ENCODE assay signal across 8 cellular contexts in genomic region chrX:46758956-46759644, GRCh38. TPM values are rescaled to one million over a fixed set of nuclear protein-coding genes. Genes with fewer than 3 reads are reported as not detected.
DNase-seq lines count a peak whose midpoint lies in the region; ATAC-seq, FAIRE-seq and TF ChIP-seq lines count a peak whose summit lies in the region.

SLC9A7 (minus strand) TSS chrX:46759118; CDS start chrX:46759029, 89 bp downstream.

- peaks cover 17% of the 10 kb centered on the region for H4K20me1 ChIP-seq in PC-3 (ENCODE audit: low read length)

- peak within 1 kb of the TSS; percentile 80 for H2AFZ ChIP-seq in PC-3 (ENCODE audit: low read length)

- TF ChIP-seq EP300 in esophagus muscularis mucosa (IDR thresholded peaks at IDR 0.05), result no peak

- POLR2A ChIA-PET in PC-3 (lab: Charles Lee; ENCODE audit: unreplicated experiment), result interaction anchor here (0.6 kb wide), 1 partner anchor 32 kb away, joined by 3 read pairs; no protein-coding TSS in a partner anchor
- POLR2A ChIA-PET in naive thymus-derived CD4-positive, alpha-beta T cell (lab: Charles Lee), result no interaction called here

- peak; percentile 54 for TF ChIP-seq CTCF in D721Med (IDR thresholded peaks at IDR 0.05; ENCODE audit: insufficient read depth, missing control alignments)
- peak; percentile 80 for TF ChIP-seq CTCF in PC-3 (conservative IDR thresholded peaks at IDR 0.05; ENCODE audit: low read depth, low read length)
- peak; percentile 72 to 86 (median 73) for TF ChIP-seq CTCF in esophagus muscularis mucosa (IDR thresholded peaks at IDR 0.05)

- peak within 1 kb of the TSS; percentile 87 to 98 (median 90) for H3K4me3 Mint-ChIP-seq in naive thymus-derived CD4-positive, alpha-beta T cell
- peak within 1 kb of the TSS; percentile 98 to 99 for H3K4me3 Mint-ChIP-seq in stimulated activated naive B cell treated with anti-CD40 and anti-IgM and Interleukin-4, amounts not matched to agents 10 μg/mL and 1 μg/mL and 100 μg/mL, for 72 hours

- no peak for TF ChIP-seq POLR2A in esophagus muscularis mucosa (IDR thresholded peaks at IDR 0.05; ENCODE audit: low read depth)

- H3K36me3 ChIP-seq in PC-3 (ENCODE audit: low read depth, low read length), result no peaks in the 10 kb centered on the region
- H3K36me3 ChIP-seq in esophagus muscularis mucosa, result no peaks in the 10 kb centered on the region
- no peaks in the 10 kb centered on the region for H3K36me3 ChIP-seq in naive thymus-derived CD4-positive, alpha-beta T cell (ENCODE audit: control insufficient read depth in 2 of 3, insufficient read depth in 3 of 3, low read length in 3 of 3)

- peak within 1 kb of the TSS; percentile 91 for H3K9ac ChIP-seq in PC-3 (ENCODE audit: low read length)

- ATAC-seq in GM21447 (IDR thresholded peaks at IDR 0.05; ENCODE audit: unreplicated experiment) (peak; percentile 64), PC-3 (peak; percentile 81)
- ATAC-seq in naive thymus-derived CD4-positive, alpha-beta T cell, result peak; percentile 89
- ATAC-seq in stimulated activated naive B cell treated with anti-CD40 and anti-IgM and Interleukin-4, amounts not matched to agents 10 μg/mL and 1 μg/mL and 100 μg/mL, for 72 hours (replicated peaks), result peak; percentile 63 to 71

- peaks cover 0 to 17% (median 2%) of the 10 kb centered on the region in 11 donors for H3K9me3 Mint-ChIP-seq in naive thymus-derived CD4-positive, alpha-beta T cell
- H3K9me3 Mint-ChIP-seq in stimulated activated naive B cell treated with anti-CD40 and anti-IgM and Interleukin-4, amounts not matched to agents 10 μg/mL and 1 μg/mL and 100 μg/mL, for 72 hours, result peaks cover 0 to 4% of the 10 kb centered on the region in 2 donors

- H3K27me3 Mint-ChIP-seq in naive thymus-derived CD4-positive, alpha-beta T cell, result peaks cover 0 to 18% (median 3%) of the 10 kb centered on the region in 5 donors
- peaks cover 0 to 7% of the 10 kb centered on the region in 2 donors for H3K27me3 Mint-ChIP-seq in stimulated activated naive B cell treated with anti-CD40 and anti-IgM and Interleukin-4, amounts not matched to agents 10 μg/mL and 1 μg/mL and 100 μg/mL, for 72 hours

- no peaks in the 10 kb centered on the region for H3F3A ChIP-seq in PC-3 (ENCODE audit: low read length, unreplicated experiment)

- H3K9me2 ChIP-seq in PC-3 (replicated peaks; ENCODE audit: low read length), result no peaks in the 10 kb centered on the region

- H3K4me1 ChIP-seq in PC-3 (ENCODE audit: insufficient read depth, low read length) (peaks cover 32% of the 10 kb centered on the region), esophagus muscularis mucosa (peaks cover 4 to 15% (median 7%) of the 10 kb centered on the region in 4 donors)
- H3K4me1 ChIP-seq in naive thymus-derived CD4-positive, alpha-beta T cell (ENCODE audit: control insufficient read depth in 2 of 2, insufficient read depth in 2 of 2, low read length in 2 of 2), result peaks cover 0 to 4% of the 10 kb centered on the region in 2 donors

- H3K27ac ChIP-seq in PC-3 (ENCODE audit: low read length), result peak within 1 kb of the TSS; percentile 68
- peak within 1 kb of the TSS in 3 of 4 donors; percentile 33 to 48 (median 38) for H3K27ac ChIP-seq in esophagus muscularis mucosa (replicated peaks in 1 of 4)
- H3K27ac ChIP-seq in naive thymus-derived CD4-positive, alpha-beta T cell (ENCODE audit: low read depth, low read length), result peak within 1 kb of the TSS; percentile 41

- peaks cover 47% of the 10 kb centered on the region for H3K79me2 ChIP-seq in PC-3 (ENCODE audit: low read length)

- peak within 1 kb of the TSS in 8 of 9 donors; percentile 15 to 95 (median 72) for H3K27ac Mint-ChIP-seq in naive thymus-derived CD4-positive, alpha-beta T cell
- peak within 1 kb of the TSS; percentile 97 for H3K27ac Mint-ChIP-seq in stimulated activated naive B cell treated with anti-CD40 and anti-IgM and Interleukin-4, amounts not matched to agents 10 μg/mL and 1 μg/mL and 100 μg/mL, for 72 hours

- CTCF ChIA-PET in PC-3 (lab: Charles Lee), result interaction anchor here (0.6 to 0.8 kb wide), 4 partner anchors 33 to 144 kb away, joined by 3 to 6 read pairs (median 4); no protein-coding TSS in a partner anchor
- CTCF ChIA-PET in naive thymus-derived CD4-positive, alpha-beta T cell (lab: Charles Lee), result interaction anchor here (0.8 to 1.5 kb wide), 5 partner anchors 33 to 333 kb away, joined by 3 to 7 read pairs (median 4); no protein-coding TSS in a partner anchor

- intact Hi-C loops in PC-3 (cut with micrococcal nuclease), result loop anchor here (1.0 to 10.0 kb wide), 6 partner anchors 33 to 184 kb away; partner anchors contain the start of gene CHST7
- intact Hi-C loops in esophagus muscularis mucosa (cut with DNase I), result loop anchor here (5.0 kb wide), 1 partner anchor 38 kb away; no protein-coding TSS in a partner anchor
- intact Hi-C loops in naive thymus-derived CD4-positive, alpha-beta T cell (cut with micrococcal nuclease), result loop anchor here (1.0 to 5.0 kb wide), 7 partner anchors 37 to 907 kb away; partner anchors contain the start of genes RP2 (in 2 of the 2) and UBA1 (in 1 of the 2)

- WGBS in esophagus muscularis mucosa, result 27% methylated on average over 18 of the region's 85 CpGs

- peaks cover 4 to 24% (median 13%) of the 10 kb centered on the region in 7 donors for H3K4me1 Mint-ChIP-seq in naive thymus-derived CD4-positive, alpha-beta T cell
- H3K4me1 Mint-ChIP-seq in stimulated activated naive B cell treated with anti-CD40 and anti-IgM and Interleukin-4, amounts not matched to agents 10 μg/mL and 1 μg/mL and 100 μg/mL, for 72 hours, result peaks cover 12 to 17% of the 10 kb centered on the region in 2 donors

- H3K4me2 ChIP-seq in PC-3 (ENCODE audit: low read length), result peak within 1 kb of the TSS; percentile 96

- no peaks in the 10 kb centered on the region for H3K36me3 Mint-ChIP-seq in naive thymus-derived CD4-positive, alpha-beta T cell
- H3K36me3 Mint-ChIP-seq in stimulated activated naive B cell treated with anti-CD40 and anti-IgM and Interleukin-4, amounts not matched to agents 10 μg/mL and 1 μg/mL and 100 μg/mL, for 72 hours, result peaks cover 12 to 30% of the 10 kb centered on the region in 2 donors

- H3K4me3 ChIP-seq in PC-3 (ENCODE audit: low read length) (peak within 1 kb of the TSS; percentile 98), esophagus muscularis mucosa (peak within 1 kb of the TSS; percentile 55 to 62 (median 57))
- H3K4me3 ChIP-seq in naive thymus-derived CD4-positive, alpha-beta T cell (ENCODE audit: low read length), result peak within 1 kb of the TSS; percentile 61

- DNase-seq in D721Med (ENCODE audit: insufficient read length, low spot score) (no peak), HuH-7 (ENCODE audit: low spot score) (peak; percentile 60), PC-3 (peak; percentile 84), esophagus muscularis mucosa (ENCODE audit: extremely low spot score) (no peak)
- DNase-seq in activated T-cell treated with anti-CD3 and anti-CD28 coated beads, Interleukin-2, amount 50 U/mL, for 1 hour, result peak; percentile 85
- peak; percentile 55 to 81 (median 75) for DNase-seq in naive thymus-derived CD4-positive, alpha-beta T cell
- peak; percentile 83 for DNase-seq in stimulated activated naive B cell treated with anti-CD40 and anti-IgM and Interleukin-4, amounts not matched to agents 10 μg/mL and 1 μg/mL and 100 μg/mL, for 72 hours

- H3K27me3 ChIP-seq in PC-3 (ENCODE audit: low read length) (no peaks in the 10 kb centered on the region), esophagus muscularis mucosa (no peaks in the 10 kb centered on the region)
- H3K27me3 ChIP-seq in naive thymus-derived CD4-positive, alpha-beta T cell (ENCODE audit: control insufficient read depth in 2 of 2, insufficient read depth in 2 of 2, low read length in 2 of 2), result no peaks in the 10 kb centered on the region

- no TSS peak for BruUV-seq in PC-3 (replicated peaks; lab: Mats Ljungman, UMichigan)

- FAIRE-seq in D721Med (lab: Jason Lieb, UNC), result no peak

- H3K9me3 ChIP-seq in PC-3 (ENCODE audit: low read length), result no peaks in the 10 kb centered on the region
- H3K9me3 ChIP-seq in esophagus muscularis mucosa, result no peaks in the 10 kb centered on the region
- no peaks in the 10 kb centered on the region for H3K9me3 ChIP-seq in naive thymus-derived CD4-positive, alpha-beta T cell (ENCODE audit: control insufficient read depth in 2 of 3, low read length in 3 of 3)

RNA-seq across cellular contexts. Expression of gene SLC9A7, which starts in this region (rescaled TPM):
- total RNA-seq in PC-3 (2014; rRNA removed) (73.7 and 74.3 TPM in 2 replicates), esophagus muscularis mucosa (10 to 100 TPM in 1 of 4 donors, 1 to 10 TPM in 3; 2.8 to 10.7 (median 3.3) TPM)
- total RNA-seq in naive thymus-derived CD4-positive, alpha-beta T cell, result 10 to 100 TPM in 1 of 5 experiments, 1 to 10 TPM in 4; 3.0 to 11.3 (median 4.4) TPM
- 1 to 10 TPM; 1.3 to 3.2 TPM for polyA plus RNA-seq in naive thymus-derived CD4-positive, alpha-beta T cell

Comparison
In these comparisons a context has a peak if more than half of its experiments do, and no peak if none do; other contexts are left out.
1. DNase-seq: peak in HuH-7 (single experiment), PC-3 (single experiment), activated T-cell treated with anti-CD3 and anti-CD28 coated beads, Interleukin-2, amount 50 U/mL, for 1 hour (single experiment), naive thymus-derived CD4-positive, alpha-beta T cell (9 of 9) and stimulated activated naive B cell treated with anti-CD40 and anti-IgM and Interleukin-4, amounts not matched to agents 10 μg/mL and 1 μg/mL and 100 μg/mL, for 72 hours (single experiment); none in D721Med (single experiment) and esophagus muscularis mucosa (single experiment).
2. Peak in every context shown above with its lines, with median percentiles within 50 percentile points of each other: CTCF ChIP-seq, ATAC-seq, H3K27ac ChIP-seq and H3K4me3 ChIP-seq.